ENCODE assay signal across 1 cellular context in genomic region chr17:1830288-1830687, GRCh38.
TF ChIP-seq lines count a peak whose summit lies in the region.

No MANE protein-coding gene starts in this region.

TF ChIP-seq in GM23338, 12 proteins besides CTCF, POLR2A, EP300 and RAD21 (continued from another document):
- TF ChIP-seq ZNF462 (CRISPR knock-in tag; IDR thresholded peaks at IDR 0.05) = no peak
- no peak for TF ChIP-seq REST (IDR thresholded peaks at IDR 0.05; ENCODE audit: unreplicated experiment)
